In genomic region chr11:69639843-69640242, GRCh38 we compare ENCODE assay signal across 9 cellular contexts. TPM values are rescaled to one million over a fixed set of nuclear protein-coding genes. Genes with fewer than 3 reads are reported as not detected.
A peak's percentile ranks its signal among the peaks of the same experiment; 100 is the strongest.
DNase-seq lines count a peak whose midpoint lies in the region; ATAC-seq and TF ChIP-seq lines count a peak whose summit lies in the region.
"Had no signal": no experiment of that assay in that cellular context is flagged by ENCODE, and none has a peak within 500 bp of the region (broad histone marks: within the 10 kb centered on the region; RNA-seq: fewer than 3 reads in every experiment).

No MANE protein-coding gene starts in this region.

- DNase-seq in HCT116 (ENCODE audit: low read depth, low spot score) (no peak), foreskin keratinocyte (no peak), psoas muscle (no peak), Kasumi-1 (lab: John Stamatoyannopoulos, UW) (no peak), T1000 (lab: John Stamatoyannopoulos, UW) (no peak), Karpas-422 (no peak)
- DNase-seq in activated T-helper 1 cell treated with anti-CD3 and anti-CD28 coated beads, Interleukin-12 subunit alpha, Interleukin-12 subunit beta, Interleukin-2, Interleukin-4 antibody, amounts not matched to agents 30 ng/mL and 10 ng/mL and 1 ng/mL, durations not matched to agents 14 hours and 24 hours and 36 hours (ENCODE audit: low spot score), result no peak
- no peak for DNase-seq in activated CD8-positive, alpha-beta memory T cell treated with anti-CD3 and anti-CD28 coated beads for 24 hours

- H3K9ac ChIP-seq in HCT116 (ENCODE audit: low read length), result peak overlapping the region; percentile 100
- no peak overlapping the region for H3K9ac ChIP-seq in Karpas-422 (ENCODE audit: low read length)

- no peak for TF ChIP-seq RAD21 in HCT116 (IDR thresholded peaks at IDR 0.05; ENCODE audit: low read depth)

- H3K4me2 ChIP-seq in HCT116 (ENCODE audit: low read length), result peak overlapping the region; percentile 90
- H3K4me2 ChIP-seq in Karpas-422 (ENCODE audit: low read depth, low read length, poor library complexity, severe bottlenecking), result no peak overlapping the region

- H3K4me1 ChIP-seq in HCT116 (ENCODE audit: control insufficient read depth in 1 of 2, insufficient read depth in 2 of 2, low read length in 2 of 2) (peaks cover 21 to 76% of the 10 kb centered on the region in 2 experiments), foreskin keratinocyte (no peaks in the 10 kb centered on the region), psoas muscle (peaks cover 36% of the 10 kb centered on the region), Karpas-422 (ENCODE audit: low read length) (peaks cover 18% of the 10 kb centered on the region)

- no peak for ATAC-seq in HCT116
- no peak for ATAC-seq in foreskin keratinocyte
- no peak for ATAC-seq in psoas muscle

- H3K36me3 Mint-ChIP-seq in activated T-helper 1 cell treated with anti-CD3 and anti-CD28 coated beads, Interleukin-12 subunit alpha, Interleukin-12 subunit beta, Interleukin-2, Interleukin-4 antibody, amounts not matched to agents 30 ng/mL and 10 ng/mL and 1 ng/mL, durations not matched to agents 14 hours and 24 hours and 36 hours (ENCODE audit: low read depth), result no peaks in the 10 kb centered on the region

- POLR2A ChIA-PET in HCT116 (lab: Charles Lee), result interaction anchor here (0.7 to 1.5 kb wide), 4 partner anchors 210 to 346 kb away, joined by 3 to 15 read pairs (median 4); partner anchors contain the start of gene MYEOV

- H3K9me3 Mint-ChIP-seq in activated T-helper 1 cell treated with anti-CD3 and anti-CD28 coated beads, Interleukin-12 subunit alpha, Interleukin-12 subunit beta, Interleukin-2, Interleukin-4 antibody, amounts not matched to agents 30 ng/mL and 10 ng/mL and 1 ng/mL, durations not matched to agents 14 hours and 24 hours and 36 hours, result no peaks in the 10 kb centered on the region

- no peaks in the 10 kb centered on the region for H3K4me1 Mint-ChIP-seq in activated T-helper 1 cell treated with anti-CD3 and anti-CD28 coated beads, Interleukin-12 subunit alpha, Interleukin-12 subunit beta, Interleukin-2, Interleukin-4 antibody, amounts not matched to agents 30 ng/mL and 10 ng/mL and 1 ng/mL, durations not matched to agents 14 hours and 24 hours and 36 hours (ENCODE audit: low read depth)

- H3K27me3 Mint-ChIP-seq in activated T-helper 1 cell treated with anti-CD3 and anti-CD28 coated beads, Interleukin-12 subunit alpha, Interleukin-12 subunit beta, Interleukin-2, Interleukin-4 antibody, amounts not matched to agents 30 ng/mL and 10 ng/mL and 1 ng/mL, durations not matched to agents 14 hours and 24 hours and 36 hours (ENCODE audit: insufficient read depth), result peaks cover 46% of the 10 kb centered on the region

- H3K27me3 ChIP-seq in HCT116 (ENCODE audit: insufficient read depth, low read length), result no peaks in the 10 kb centered on the region
- H3K27me3 ChIP-seq in foreskin keratinocyte, result peaks cover 15% of the 10 kb centered on the region
- peaks cover 0 to 99% (median 28%) of the 10 kb centered on the region in 3 donors for H3K27me3 ChIP-seq in psoas muscle (ENCODE audit: insufficient read depth in 3 of 3, low read length in 2 of 3)
- H3K27me3 ChIP-seq in Karpas-422 (ENCODE audit: low read length), result no peaks in the 10 kb centered on the region

- RAD21 ChIA-PET in HCT116 (lab: Charles Lee; ENCODE audit: low non-redundant PET in 1 of 2, low total read pairs in 2 of 2, uncharacterized antibody in 2 of 2, unreplicated experiment in 2 of 2), result no interaction called here

- intact Hi-C loops in HCT116 (cut with micrococcal nuclease), result loop anchor here (1.0 to 5.0 kb wide), 4 partner anchors 143 to 517 kb away; no protein-coding TSS in a partner anchor
- intact Hi-C loops in activated T-helper 1 cell treated with anti-CD3 and anti-CD28 coated beads, Interleukin-12 subunit alpha, Interleukin-12 subunit beta, Interleukin-2, Interleukin-4 antibody, amounts not matched to agents 30 ng/mL and 10 ng/mL and 1 ng/mL, durations not matched to agents 14 hours and 24 hours and 36 hours (cut with micrococcal nuclease), result loop anchor here (2.0 to 5.0 kb wide), 3 partner anchors 303 to 801 kb away; no protein-coding TSS in a partner anchor
- intact Hi-C loops in psoas muscle (cut with DNase I), result loop anchor here (5.0 to 10.0 kb wide), 2 partner anchors 193 to 345 kb away; partner anchors contain the start of gene MYEOV (in 1 of the 2)

- H3K4me3 Mint-ChIP-seq in activated T-helper 1 cell treated with anti-CD3 and anti-CD28 coated beads, Interleukin-12 subunit alpha, Interleukin-12 subunit beta, Interleukin-2, Interleukin-4 antibody, amounts not matched to agents 30 ng/mL and 10 ng/mL and 1 ng/mL, durations not matched to agents 14 hours and 24 hours and 36 hours, result peak overlapping the region; percentile 57

- H3K79me2 ChIP-seq in HCT116 (ENCODE audit: insufficient read depth, low read length), result peaks cover 50% of the 10 kb centered on the region
- no peaks in the 10 kb centered on the region for H3K79me2 ChIP-seq in Karpas-422 (ENCODE audit: low read length)

- H2AFZ ChIP-seq in HCT116 (ENCODE audit: low read depth, low read length, poor library complexity, severe bottlenecking) (no peak overlapping the region), Karpas-422 (ENCODE audit: low read length) (no peak overlapping the region)

- TF ChIP-seq CTCF in HCT116 (IDR thresholded peaks at IDR 0.05 in 2 of 3, conservative IDR thresholded peaks at IDR 0.05 in 1 of 3; ENCODE audit: borderline replicate concordance in 1 of 3, insufficient read depth in 1 of 3, low read depth in 2 of 3, low read length in 2 of 3), result no peak
- TF ChIP-seq CTCF in foreskin keratinocyte (conservative IDR thresholded peaks at IDR 0.05), result no peak
- TF ChIP-seq CTCF in psoas muscle (IDR thresholded peaks at IDR 0.05), result no peak

- peak overlapping the region; percentile 96 for H3K27ac ChIP-seq in HCT116 (ENCODE audit: low read depth, low read length)
- peak overlapping the region; percentile 50 for H3K27ac ChIP-seq in foreskin keratinocyte
- no peak overlapping the region for H3K27ac ChIP-seq in psoas muscle
- H3K27ac ChIP-seq in Karpas-422 (ENCODE audit: low read length), result no peak overlapping the region

- H4K20me1 ChIP-seq in HCT116 (ENCODE audit: insufficient read depth) (peaks cover 12% of the 10 kb centered on the region; the same call in 1 of the 2 replicates), Karpas-422 (ENCODE audit: insufficient read depth, low read depth, low read length) (no peaks in the 10 kb centered on the region)

- no peak for TF ChIP-seq POLR2A in HCT116 (IDR thresholded peaks at IDR 0.05; ENCODE audit: borderline replicate concordance, extremely low read depth, insufficient read depth, insufficient read length)

- CTCF ChIA-PET in HCT116 (lab: Charles Lee), result interaction anchor here (0.5 to 1.2 kb wide), 3 partner anchors 143 to 538 kb away, joined by 3 to 6 read pairs (median 4); no protein-coding TSS in a partner anchor

- BruUV-seq in HCT116 (replicated peaks; lab: Mats Ljungman, UMichigan), result TSS peak; percentile 21

- H3K36me3 ChIP-seq in HCT116 (ENCODE audit: control insufficient read depth in 1 of 2, insufficient read depth in 2 of 2, low read length in 2 of 2) (peaks cover 4 to 18% of the 10 kb centered on the region in 2 experiments; a peak in 3 of 4 replicates), psoas muscle (ENCODE audit: insufficient read depth in 1 of 2, low read depth in 1 of 2) (no peaks in the 10 kb centered on the region), Karpas-422 (ENCODE audit: insufficient read depth, low read length) (no peaks in the 10 kb centered on the region)
- H3K36me3 ChIP-seq: sigmoid colon had no signal

- peak overlapping the region; percentile 96 to 99 for H3K4me3 ChIP-seq in HCT116 (replicated peaks in 1 of 2; ENCODE audit: low read depth in 1 of 2, low read length in 2 of 2)
- peak overlapping the region; percentile 75 for H3K4me3 ChIP-seq in psoas muscle
- H3K4me3 ChIP-seq in Karpas-422 (ENCODE audit: low read length), result no peak overlapping the region

- no peaks in the 10 kb centered on the region for H3K9me3 ChIP-seq in HCT116 (ENCODE audit: control insufficient read depth in 1 of 2, insufficient read depth in 1 of 2, low read depth in 1 of 2, low read length in 2 of 2)
- H3K9me3 ChIP-seq in psoas muscle, result no peaks in the 10 kb centered on the region
- no peaks in the 10 kb centered on the region for H3K9me3 ChIP-seq in Karpas-422 (ENCODE audit: low read length)
- H3K9me3 ChIP-seq: sigmoid colon had no signal

- WGBS in psoas muscle, 3 donors, result 46 to 49% (median 47%) methylated on average over 9 of the region's 9 CpGs

- peak overlapping the region; percentile 29 for H3K27ac Mint-ChIP-seq in activated T-helper 1 cell treated with anti-CD3 and anti-CD28 coated beads, Interleukin-12 subunit alpha, Interleukin-12 subunit beta, Interleukin-2, Interleukin-4 antibody, amounts not matched to agents 30 ng/mL and 10 ng/mL and 1 ng/mL, durations not matched to agents 14 hours and 24 hours and 36 hours

- H3K9me2 ChIP-seq in HCT116 (ENCODE audit: insufficient read depth) (no peaks in the 10 kb centered on the region), Karpas-422 (replicated peaks; ENCODE audit: insufficient read depth, low read length) (no peaks in the 10 kb centered on the region)

RNA-seq across cellular contexts. Expression of gene CCND1, which starts 1.1 kb away (rescaled TPM):
- total RNA-seq in HCT116 (2021; ENCODE audit: unreplicated experiment) (601 TPM), foreskin keratinocyte (109 and 138 TPM in 2 replicates), psoas muscle (10 to 100 TPM in 1 of 4 donors, 1 to 10 TPM in 3; 6.5 to 11.3 (median 7.9) TPM)
- 284 and 460 TPM in 2 replicates for polyA plus RNA-seq in HCT116 (2012)
- 26.4 and 28.1 TPM in 2 replicates for total RNA-seq in activated T-helper 1 cell treated with anti-CD3 and anti-CD28 coated beads, Interleukin-12 subunit alpha, Interleukin-12 subunit beta, Interleukin-2, Interleukin-4 antibody, amounts not matched to agents 30 ng/mL and 10 ng/mL and 1 ng/mL, durations not matched to agents 14 hours and 24 hours and 36 hours
- polyA plus RNA-seq in foreskin keratinocyte (42.6 and 45.3 TPM in 2 replicates), psoas muscle (1 to 10 TPM; 1.8 to 2.2 (median 1.8) TPM)
- 0.54 and 4.3 TPM in 2 replicates for total RNA-seq in Karpas-422 (2014; rRNA removed; shearing (Covaris generic); ENCODE audit: low replicate concordance)

RNA-seq across cellular contexts. Expression of gene LTO1, which starts 35.3 kb away (rescaled TPM):
- total RNA-seq in HCT116 (2021; ENCODE audit: unreplicated experiment) (21.3 TPM), foreskin keratinocyte (13.5 and 15.7 TPM in 2 replicates), psoas muscle (10 to 100 TPM in 1 of 4 donors, 1 to 10 TPM in 3; 8.5 to 15.5 (median 8.7) TPM)
- 14.4 and 23.1 TPM in 2 replicates for polyA plus RNA-seq in HCT116 (2012)
- total RNA-seq in activated T-helper 1 cell treated with anti-CD3 and anti-CD28 coated beads, Interleukin-12 subunit alpha, Interleukin-12 subunit beta, Interleukin-2, Interleukin-4 antibody, amounts not matched to agents 30 ng/mL and 10 ng/mL and 1 ng/mL, durations not matched to agents 14 hours and 24 hours and 36 hours, result 28.1 and 32.1 TPM in 2 replicates
- polyA plus RNA-seq in foreskin keratinocyte (14.9 and 15.0 TPM in 2 replicates), psoas muscle (10 to 100 TPM in 2 of 3 donors, 1 to 10 TPM in 1; 9.2 to 28.1 (median 21.0) TPM)
- total RNA-seq in Karpas-422 (2014; rRNA removed; shearing (Covaris generic); ENCODE audit: low replicate concordance), result 24.2 and 26.2 TPM in 2 replicates

Comparison
In these comparisons a context has a peak if more than half of its experiments do, and no peak if none do; other contexts are left out.
1. H3K27ac ChIP-seq: peak in HCT116 (single experiment) and foreskin keratinocyte (single experiment); none in psoas muscle (single experiment) and Karpas-422 (single experiment).